ENCODE assay signal across 12 cellular contexts in the genomic region with DNA sequence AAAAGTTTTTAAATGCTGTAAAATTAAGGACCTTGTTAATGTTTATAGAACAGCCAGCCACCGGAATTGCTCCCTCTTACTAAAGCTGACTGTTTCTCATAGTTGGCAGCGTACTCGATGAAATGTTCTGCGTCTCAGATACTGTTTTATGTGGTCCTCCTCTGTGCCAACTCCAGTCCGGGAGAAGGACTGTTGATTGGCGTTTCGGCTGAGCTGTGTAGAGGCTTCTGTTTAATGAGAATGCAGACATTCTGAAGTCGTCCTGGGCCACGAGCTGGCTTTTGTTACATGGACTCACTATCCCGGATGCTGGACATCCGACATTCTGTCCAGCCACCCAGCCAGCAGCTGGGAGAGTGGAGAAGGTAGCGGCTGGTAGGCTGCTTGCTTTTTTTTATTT.
DNase-seq lines count a peak whose midpoint lies in the region; ATAC-seq and TF ChIP-seq lines count a peak whose summit lies in the region.
"Had no signal": no experiment of that assay in that cellular context is flagged by ENCODE, and none has a peak within 500 bp of the region (broad histone marks: within the 10 kb centered on the region; RNA-seq: fewer than 3 reads in every experiment).

No MANE protein-coding gene starts in this region.

- no peak overlapping the region for H2BK5ac ChIP-seq in neuronal stem cell (ENCODE audit: low read length)

- TF ChIP-seq CTCF in foreskin fibroblast (IDR thresholded peaks at IDR 0.05; ENCODE audit: low read depth, low read length) = no peak

- H3K23ac ChIP-seq in neuronal stem cell (ENCODE audit: low read depth, low read length, poor library complexity) = no peak overlapping the region

- H3K4me2 ChIP-seq in neuronal stem cell (ENCODE audit: insufficient read depth, low read length, poor library complexity, severe bottlenecking) = no peak overlapping the region

- peak; percentile 59 for DNase-seq in AG08395 (ENCODE audit: low spot score)
- peak; percentile 13 for DNase-seq in NCI-H510A (lab: John Stamatoyannopoulos, UW)
- DNase-seq in foreskin fibroblast = peak; percentile 57 to 76
- no peak for DNase-seq in neuronal stem cell (ENCODE audit: low spot score)
- no peak for DNase-seq in NCI-H774 (lab: John Stamatoyannopoulos, UW)
- DNase-seq in activated CD8-positive, alpha-beta T cell treated with anti-CD3 and anti-CD28 coated beads, Interleukin-2, amount 10 ng/mL, durations not matched to agents 7 days and 5 days = no peak
- DNase-seq: activated CD4-positive, alpha-beta T cell treated with anti-CD3 and anti-CD28 coated beads, Interleukin-2, amount 10 ng/mL, durations not matched to agents 24 days and 14 days; NCI-H2107; stimulated activated CD4-positive, alpha-beta T cell treated with anti-CD3 and anti-CD28 coated beads, Interleukin-15, amount 100 ng/mL, for 24 hours had no signal

- no peaks in the 10 kb centered on the region for H3K9me3 ChIP-seq in neuronal stem cell (replicated peaks in 1 of 2; ENCODE audit: control insufficient read depth in 2 of 2, insufficient read depth in 1 of 2, low read depth in 1 of 2, low read length in 2 of 2)
- H3K9me3 ChIP-seq: tibial artery had no signal

- POLR2A ChIA-PET in activated CD8-positive, alpha-beta T cell treated with anti-CD3 and anti-CD28 coated beads, Interleukin-2, amount 10 ng/mL, durations not matched to agents 7 days and 5 days (lab: Charles Lee) = interaction anchor here (0.7 kb wide), 1 partner anchor 89 kb away, joined by 3 read pairs; a partner anchor contains a TSS

- H2BK12ac ChIP-seq in neuronal stem cell (ENCODE audit: low read length) = no peak overlapping the region

- no peak overlapping the region for H3K14ac ChIP-seq in neuronal stem cell (ENCODE audit: low read length)

- no peak overlapping the region for H3K4ac ChIP-seq in neuronal stem cell (ENCODE audit: low read length)

- H3K27ac Mint-ChIP-seq in activated CD8-positive, alpha-beta T cell treated with anti-CD3 and anti-CD28 coated beads, Interleukin-2, amount 10 ng/mL, durations not matched to agents 7 days and 5 days = no peak overlapping the region
- no peak overlapping the region for H3K27ac Mint-ChIP-seq in stimulated activated memory B cell treated with anti-CD40 and anti-IgM and Interleukin-4, amounts not matched to agents 10 μg/mL and 1 μg/mL and 100 μg/mL, for 72 hours
- H3K27ac Mint-ChIP-seq: activated CD4-positive, alpha-beta T cell treated with anti-CD3 and anti-CD28 coated beads, Interleukin-2, amount 10 ng/mL, durations not matched to agents 24 days and 14 days had no signal

- H3K18ac ChIP-seq in neuronal stem cell (ENCODE audit: low read length) = no peak overlapping the region

- H3K27ac ChIP-seq in neuronal stem cell (replicated peaks; ENCODE audit: low read length) = no peak overlapping the region

- H2BK120ac ChIP-seq in neuronal stem cell (ENCODE audit: low read depth, low read length) = no peak overlapping the region

- no peaks in the 10 kb centered on the region for H3K27me3 ChIP-seq in neuronal stem cell (ENCODE audit: control insufficient read depth in 3 of 3, insufficient read depth in 3 of 3, low read depth in 1 of 3, low read length in 3 of 3)
- H3K27me3 ChIP-seq: tibial artery had no signal

- peaks cover 6% of the 10 kb centered on the region for H3K4me1 Mint-ChIP-seq in activated CD8-positive, alpha-beta T cell treated with anti-CD3 and anti-CD28 coated beads, Interleukin-2, amount 10 ng/mL, durations not matched to agents 7 days and 5 days (ENCODE audit: low read depth)
- H3K4me1 Mint-ChIP-seq in stimulated activated memory B cell treated with anti-CD40 and anti-IgM and Interleukin-4, amounts not matched to agents 10 μg/mL and 1 μg/mL and 100 μg/mL, for 72 hours = peaks cover 20% of the 10 kb centered on the region

- peaks cover 11 to 22% of the 10 kb centered on the region in 2 donors for H3K4me1 ChIP-seq in neuronal stem cell (ENCODE audit: control insufficient read depth in 2 of 2, insufficient read depth in 1 of 2, low read depth in 1 of 2, low read length in 2 of 2)

- H3K9ac ChIP-seq in neuronal stem cell (ENCODE audit: low read depth, low read length, poor library complexity) = no peak overlapping the region

- H3K4me3 ChIP-seq in foreskin fibroblast (ENCODE audit: low read depth in 1 of 2, low read length in 2 of 2) = no peak overlapping the region
- no peak overlapping the region for H3K4me3 ChIP-seq in neuronal stem cell (ENCODE audit: low read length in 2 of 2)
- H3K4me3 ChIP-seq: tibial artery had no signal

- H2BK15ac ChIP-seq in neuronal stem cell (ENCODE audit: low read length) = no peak overlapping the region

- H3K36me3 Mint-ChIP-seq in activated CD8-positive, alpha-beta T cell treated with anti-CD3 and anti-CD28 coated beads, Interleukin-2, amount 10 ng/mL, durations not matched to agents 7 days and 5 days (ENCODE audit: low read depth) = no peaks in the 10 kb centered on the region
- H3K36me3 Mint-ChIP-seq in stimulated activated memory B cell treated with anti-CD40 and anti-IgM and Interleukin-4, amounts not matched to agents 10 μg/mL and 1 μg/mL and 100 μg/mL, for 72 hours = peaks cover 18% of the 10 kb centered on the region

- peaks cover 2% of the 10 kb centered on the region for H3K79me1 ChIP-seq in neuronal stem cell (ENCODE audit: low read depth, low read length)

- H4K91ac ChIP-seq in neuronal stem cell (ENCODE audit: low read depth, low read length, poor library complexity) = no peak overlapping the region

- H3K4me3 Mint-ChIP-seq in activated CD8-positive, alpha-beta T cell treated with anti-CD3 and anti-CD28 coated beads, Interleukin-2, amount 10 ng/mL, durations not matched to agents 7 days and 5 days = no peak overlapping the region
- no peak overlapping the region for H3K4me3 Mint-ChIP-seq in stimulated activated memory B cell treated with anti-CD40 and anti-IgM and Interleukin-4, amounts not matched to agents 10 μg/mL and 1 μg/mL and 100 μg/mL, for 72 hours
- H3K4me3 Mint-ChIP-seq: activated CD4-positive, alpha-beta T cell treated with anti-CD3 and anti-CD28 coated beads, Interleukin-2, amount 10 ng/mL, durations not matched to agents 24 days and 14 days had no signal

- H2AFZ ChIP-seq in neuronal stem cell (ENCODE audit: low read length) = peak overlapping the region; percentile 27

- no peak overlapping the region for H2AK5ac ChIP-seq in neuronal stem cell (ENCODE audit: low read depth, low read length)

- no peaks in the 10 kb centered on the region for H3K9me3 Mint-ChIP-seq in activated CD8-positive, alpha-beta T cell treated with anti-CD3 and anti-CD28 coated beads, Interleukin-2, amount 10 ng/mL, durations not matched to agents 7 days and 5 days (ENCODE audit: insufficient read depth)
- H3K9me3 Mint-ChIP-seq in stimulated activated memory B cell treated with anti-CD40 and anti-IgM and Interleukin-4, amounts not matched to agents 10 μg/mL and 1 μg/mL and 100 μg/mL, for 72 hours = no peaks in the 10 kb centered on the region
- H3K9me3 Mint-ChIP-seq: activated CD4-positive, alpha-beta T cell treated with anti-CD3 and anti-CD28 coated beads, Interleukin-2, amount 10 ng/mL, durations not matched to agents 24 days and 14 days had no signal

- H3K27me3 Mint-ChIP-seq in activated CD8-positive, alpha-beta T cell treated with anti-CD3 and anti-CD28 coated beads, Interleukin-2, amount 10 ng/mL, durations not matched to agents 7 days and 5 days (ENCODE audit: low read depth) = no peaks in the 10 kb centered on the region
- H3K27me3 Mint-ChIP-seq in stimulated activated memory B cell treated with anti-CD40 and anti-IgM and Interleukin-4, amounts not matched to agents 10 μg/mL and 1 μg/mL and 100 μg/mL, for 72 hours = no peaks in the 10 kb centered on the region
- H3K27me3 Mint-ChIP-seq: activated CD4-positive, alpha-beta T cell treated with anti-CD3 and anti-CD28 coated beads, Interleukin-2, amount 10 ng/mL, durations not matched to agents 24 days and 14 days had no signal

- no peak for ATAC-seq in GM21528 (IDR thresholded peaks at IDR 0.05; ENCODE audit: low FRiP score, unreplicated experiment)
- no peak for ATAC-seq in activated CD8-positive, alpha-beta T cell treated with anti-CD3 and anti-CD28 coated beads, Interleukin-2, amount 10 ng/mL, durations not matched to agents 7 days and 5 days
- no peak for ATAC-seq in stimulated activated memory B cell treated with anti-CD40 and anti-IgM and Interleukin-4, amounts not matched to agents 10 μg/mL and 1 μg/mL and 100 μg/mL, for 72 hours

- H3K36me3 ChIP-seq in neuronal stem cell (replicated peaks in 1 of 2; ENCODE audit: control insufficient read depth in 2 of 2, insufficient read depth in 2 of 2, low read length in 2 of 2) = peaks cover 4 to 19% of the 10 kb centered on the region in 2 donors

- CTCF ChIA-PET in activated CD8-positive, alpha-beta T cell treated with anti-CD3 and anti-CD28 coated beads, Interleukin-2, amount 10 ng/mL, durations not matched to agents 7 days and 5 days (lab: Charles Lee) = interaction anchor here (1.1 kb wide), 1 partner anchor 102 kb away, joined by 3 read pairs; no protein-coding TSS in a partner anchor

- no CpG with 5 or more reads among the region's 12 CpGs for WGBS in neuronal stem cell (ENCODE audit: extremely low coverage in 2 of 2, insufficient read length in 2 of 2, insufficient replicate concordance in 1 of 2), 2 donors

- no peak overlapping the region for H4K8ac ChIP-seq in neuronal stem cell (ENCODE audit: low read depth, low read length)

Comparison
In these comparisons a context has a peak if more than half of its experiments do, and no peak if none do; other contexts are left out.
1. DNase-seq: peak in AG08395 (single experiment), NCI-H510A (single experiment) and foreskin fibroblast (2 of 2); none in neuronal stem cell (single experiment), NCI-H774 (single experiment) and activated CD8-positive, alpha-beta T cell treated with anti-CD3 and anti-CD28 coated beads, Interleukin-2, amount 10 ng/mL, durations not matched to agents 7 days and 5 days (single experiment).